Comparison of ENCODE assay signal across 1 cellular context in the genomic region with DNA sequence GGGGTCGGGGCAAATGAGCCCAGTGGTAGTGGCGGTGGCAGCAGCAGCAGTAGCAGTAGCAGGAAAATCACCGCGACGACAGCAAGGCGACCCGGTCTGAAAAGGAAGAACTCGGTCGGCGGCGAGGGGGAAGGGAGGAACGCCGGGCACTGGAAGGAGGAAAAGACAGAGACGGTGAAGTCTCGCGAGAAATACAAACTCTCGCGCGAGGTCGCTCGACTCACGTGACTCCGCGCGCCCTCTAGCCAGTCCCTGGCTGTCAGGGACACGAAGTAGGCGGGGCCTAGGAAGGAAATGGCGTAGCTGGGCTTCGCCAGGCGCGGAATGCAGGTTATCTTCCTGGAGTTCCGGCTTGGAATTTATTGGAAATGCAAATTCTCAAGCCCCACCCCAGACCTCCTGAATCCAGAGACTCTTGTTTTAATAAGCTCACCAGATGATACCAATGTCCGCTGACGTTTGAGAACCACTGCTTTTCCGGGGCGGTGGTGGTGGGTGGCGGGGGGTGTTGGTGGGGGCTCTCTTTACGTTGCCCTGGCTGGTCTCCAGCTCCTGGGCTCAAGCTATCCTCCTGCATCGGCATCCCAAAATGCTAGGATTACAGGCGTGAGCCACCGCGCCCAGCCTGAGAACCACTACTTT.
A peak's percentile ranks its signal among the peaks of the same experiment; 100 is the strongest.
TF ChIP-seq lines count a peak whose summit lies in the region.

A gene (minus strand): TSS at position 141 of the 642 bp plus-strand sequence. CDS start 1,333 bp downstream, outside the sequence.

TF ChIP-seq in HepG2, 621 proteins besides CTCF, POLR2A, EP300 and RAD21 (continued from another document and continues in another):
- TF ChIP-seq, protein P1, sequence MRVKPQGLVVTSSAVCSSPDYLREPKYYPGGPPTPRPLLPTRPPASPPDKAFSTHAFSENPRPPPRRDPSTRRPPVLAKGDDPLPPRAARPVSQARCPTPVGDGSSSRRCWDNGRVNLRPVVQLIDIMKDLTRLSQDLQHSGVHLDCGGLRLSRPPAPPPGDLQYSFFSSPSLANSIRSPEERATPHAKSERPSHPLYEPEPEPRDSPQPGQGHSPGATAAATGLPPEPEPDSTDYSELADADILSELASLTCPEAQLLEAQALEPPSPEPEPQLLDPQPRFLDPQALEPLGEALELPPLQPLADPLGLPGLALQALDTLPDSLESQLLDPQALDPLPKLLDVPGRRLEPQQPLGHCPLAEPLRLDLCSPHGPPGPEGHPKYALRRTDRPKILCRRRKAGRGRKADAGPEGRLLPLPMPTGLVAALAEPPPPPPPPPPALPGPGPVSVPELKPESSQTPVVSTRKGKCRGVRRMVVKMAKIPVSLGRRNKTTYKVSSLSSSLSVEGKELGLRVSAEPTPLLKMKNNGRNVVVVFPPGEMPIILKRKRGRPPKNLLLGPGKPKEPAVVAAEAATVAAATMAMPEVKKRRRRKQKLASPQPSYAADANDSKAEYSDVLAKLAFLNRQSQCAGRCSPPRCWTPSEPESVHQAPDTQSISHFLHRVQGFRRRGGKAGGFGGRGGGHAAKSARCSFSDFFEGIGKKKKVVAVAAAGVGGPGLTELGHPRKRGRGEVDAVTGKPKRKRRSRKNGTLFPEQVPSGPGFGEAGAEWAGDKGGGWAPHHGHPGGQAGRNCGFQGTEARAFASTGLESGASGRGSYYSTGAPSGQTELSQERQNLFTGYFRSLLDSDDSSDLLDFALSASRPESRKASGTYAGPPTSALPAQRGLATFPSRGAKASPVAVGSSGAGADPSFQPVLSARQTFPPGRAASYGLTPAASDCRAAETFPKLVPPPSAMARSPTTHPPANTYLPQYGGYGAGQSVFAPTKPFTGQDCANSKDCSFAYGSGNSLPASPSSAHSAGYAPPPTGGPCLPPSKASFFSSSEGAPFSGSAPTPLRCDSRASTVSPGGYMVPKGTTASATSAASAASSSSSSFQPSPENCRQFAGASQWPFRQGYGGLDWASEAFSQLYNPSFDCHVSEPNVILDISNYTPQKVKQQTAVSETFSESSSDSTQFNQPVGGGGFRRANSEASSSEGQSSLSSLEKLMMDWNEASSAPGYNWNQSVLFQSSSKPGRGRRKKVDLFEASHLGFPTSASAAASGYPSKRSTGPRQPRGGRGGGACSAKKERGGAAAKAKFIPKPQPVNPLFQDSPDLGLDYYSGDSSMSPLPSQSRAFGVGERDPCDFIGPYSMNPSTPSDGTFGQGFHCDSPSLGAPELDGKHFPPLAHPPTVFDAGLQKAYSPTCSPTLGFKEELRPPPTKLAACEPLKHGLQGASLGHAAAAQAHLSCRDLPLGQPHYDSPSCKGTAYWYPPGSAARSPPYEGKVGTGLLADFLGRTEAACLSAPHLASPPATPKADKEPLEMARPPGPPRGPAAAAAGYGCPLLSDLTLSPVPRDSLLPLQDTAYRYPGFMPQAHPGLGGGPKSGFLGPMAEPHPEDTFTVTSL (CRISPR knock-in tag; IDR thresholded peaks at IDR 0.05; ENCODE audit: borderline replicate concordance): no peak
- TF ChIP-seq FOXA3 (CRISPR knock-in tag; IDR thresholded peaks at IDR 0.05) (no peak), ARNT (IDR thresholded peaks at IDR 0.05) (no peak), AKAP8 (CRISPR knock-in tag; IDR thresholded peaks at IDR 0.05) (no peak), SRY (CRISPR knock-in tag; IDR thresholded peaks at IDR 0.05) (no peak), HDAC6 (IDR thresholded peaks at IDR 0.05; ENCODE audit: low read depth, low read length) (no peak), TBX3 (IDR thresholded peaks at IDR 0.05; ENCODE audit: borderline replicate concordance) (no peak), ZNF761 (CRISPR knock-in tag; conservative IDR thresholded peaks at IDR 0.05) (no peak), ZNF230 (CRISPR knock-in tag; IDR thresholded peaks at IDR 0.05) (no peak), SMC3 (IDR thresholded peaks at IDR 0.05; ENCODE audit: low read length) (no peak), SP5 (CRISPR knock-in tag; IDR thresholded peaks at IDR 0.05; ENCODE audit: borderline replicate concordance, low read depth) (no peak), RCOR2 (CRISPR knock-in tag; IDR thresholded peaks at IDR 0.05) (no peak), THYN1 (CRISPR knock-in tag; IDR thresholded peaks at IDR 0.05; ENCODE audit: borderline replicate concordance, low read depth) (no peak), FOXA1 (IDR thresholded peaks at IDR 0.05) (no peak), FOXA1 (CRISPR knock-in tag; IDR thresholded peaks at IDR 0.05) (no peak), SALL2 (CRISPR knock-in tag; IDR thresholded peaks at IDR 0.05) (no peak), SOX6 (IDR thresholded peaks at IDR 0.05) (no peak), SOX6 (CRISPR knock-in tag; IDR thresholded peaks at IDR 0.05) (no peak; the same call in 1 of the 2 replicates), ZNF773 (CRISPR knock-in tag; IDR thresholded peaks at IDR 0.05; ENCODE audit: borderline replicate concordance) (no peak), ZBTB42 (CRISPR knock-in tag; IDR thresholded peaks at IDR 0.05) (no peak), REL (CRISPR knock-in tag; conservative IDR thresholded peaks at IDR 0.05) (no peak), ZNF780A (CRISPR knock-in tag; IDR thresholded peaks at IDR 0.05) (no peak), CCAR2 (optimal IDR thresholded peaks at IDR 0.05; ENCODE audit: low read depth, low read length) (no peak), ATM (IDR thresholded peaks at IDR 0.05; ENCODE audit: borderline replicate concordance) (no peak), MED1 (CRISPR knock-in tag; IDR thresholded peaks at IDR 0.05) (no peak), ZNF619 (CRISPR knock-in tag; IDR thresholded peaks at IDR 0.05) (no peak), ZNF232 (CRISPR knock-in tag; IDR thresholded peaks at IDR 0.05; ENCODE audit: borderline replicate concordance) (no peak), HDAC2 (CRISPR knock-in tag; IDR thresholded peaks at IDR 0.05) (no peak), NAIF1 (CRISPR knock-in tag; IDR thresholded peaks at IDR 0.05; ENCODE audit: borderline replicate concordance) (no peak), ZNF251 (CRISPR knock-in tag; IDR thresholded peaks at IDR 0.05) (no peak), SMAD1 (CRISPR knock-in tag; IDR thresholded peaks at IDR 0.05; ENCODE audit: borderline replicate concordance, low read depth) (no peak), PLRG1 (conservative IDR thresholded peaks at IDR 0.05) (no peak), SAFB2 (CRISPR knock-in tag; IDR thresholded peaks at IDR 0.05; ENCODE audit: borderline replicate concordance, low read depth) (no peak)
- TF ChIP-seq, protein P2, sequence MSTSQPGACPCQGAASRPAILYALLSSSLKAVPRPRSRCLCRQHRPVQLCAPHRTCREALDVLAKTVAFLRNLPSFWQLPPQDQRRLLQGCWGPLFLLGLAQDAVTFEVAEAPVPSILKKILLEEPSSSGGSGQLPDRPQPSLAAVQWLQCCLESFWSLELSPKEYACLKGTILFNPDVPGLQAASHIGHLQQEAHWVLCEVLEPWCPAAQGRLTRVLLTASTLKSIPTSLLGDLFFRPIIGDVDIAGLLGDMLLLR (CRISPR knock-in tag; IDR thresholded peaks at IDR 0.05): no peak
- TF ChIP-seq, protein P3, sequence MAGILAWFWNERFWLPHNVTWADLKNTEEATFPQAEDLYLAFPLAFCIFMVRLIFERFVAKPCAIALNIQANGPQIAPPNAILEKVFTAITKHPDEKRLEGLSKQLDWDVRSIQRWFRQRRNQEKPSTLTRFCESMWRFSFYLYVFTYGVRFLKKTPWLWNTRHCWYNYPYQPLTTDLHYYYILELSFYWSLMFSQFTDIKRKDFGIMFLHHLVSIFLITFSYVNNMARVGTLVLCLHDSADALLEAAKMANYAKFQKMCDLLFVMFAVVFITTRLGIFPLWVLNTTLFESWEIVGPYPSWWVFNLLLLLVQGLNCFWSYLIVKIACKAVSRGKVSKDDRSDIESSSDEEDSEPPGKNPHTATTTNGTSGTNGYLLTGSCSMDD (CRISPR knock-in tag; IDR thresholded peaks at IDR 0.05): no peak
- TF ChIP-seq, protein P4, sequence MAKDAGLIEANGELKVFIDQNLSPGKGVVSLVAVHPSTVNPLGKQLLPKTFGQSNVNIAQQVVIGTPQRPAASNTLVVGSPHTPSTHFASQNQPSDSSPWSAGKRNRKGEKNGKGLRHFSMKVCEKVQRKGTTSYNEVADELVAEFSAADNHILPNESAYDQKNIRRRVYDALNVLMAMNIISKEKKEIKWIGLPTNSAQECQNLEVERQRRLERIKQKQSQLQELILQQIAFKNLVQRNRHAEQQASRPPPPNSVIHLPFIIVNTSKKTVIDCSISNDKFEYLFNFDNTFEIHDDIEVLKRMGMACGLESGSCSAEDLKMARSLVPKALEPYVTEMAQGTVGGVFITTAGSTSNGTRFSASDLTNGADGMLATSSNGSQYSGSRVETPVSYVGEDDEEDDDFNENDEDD (CRISPR knock-in tag; IDR thresholded peaks at IDR 0.05; ENCODE audit: borderline replicate concordance): no peak
- TF ChIP-seq, protein P5, sequence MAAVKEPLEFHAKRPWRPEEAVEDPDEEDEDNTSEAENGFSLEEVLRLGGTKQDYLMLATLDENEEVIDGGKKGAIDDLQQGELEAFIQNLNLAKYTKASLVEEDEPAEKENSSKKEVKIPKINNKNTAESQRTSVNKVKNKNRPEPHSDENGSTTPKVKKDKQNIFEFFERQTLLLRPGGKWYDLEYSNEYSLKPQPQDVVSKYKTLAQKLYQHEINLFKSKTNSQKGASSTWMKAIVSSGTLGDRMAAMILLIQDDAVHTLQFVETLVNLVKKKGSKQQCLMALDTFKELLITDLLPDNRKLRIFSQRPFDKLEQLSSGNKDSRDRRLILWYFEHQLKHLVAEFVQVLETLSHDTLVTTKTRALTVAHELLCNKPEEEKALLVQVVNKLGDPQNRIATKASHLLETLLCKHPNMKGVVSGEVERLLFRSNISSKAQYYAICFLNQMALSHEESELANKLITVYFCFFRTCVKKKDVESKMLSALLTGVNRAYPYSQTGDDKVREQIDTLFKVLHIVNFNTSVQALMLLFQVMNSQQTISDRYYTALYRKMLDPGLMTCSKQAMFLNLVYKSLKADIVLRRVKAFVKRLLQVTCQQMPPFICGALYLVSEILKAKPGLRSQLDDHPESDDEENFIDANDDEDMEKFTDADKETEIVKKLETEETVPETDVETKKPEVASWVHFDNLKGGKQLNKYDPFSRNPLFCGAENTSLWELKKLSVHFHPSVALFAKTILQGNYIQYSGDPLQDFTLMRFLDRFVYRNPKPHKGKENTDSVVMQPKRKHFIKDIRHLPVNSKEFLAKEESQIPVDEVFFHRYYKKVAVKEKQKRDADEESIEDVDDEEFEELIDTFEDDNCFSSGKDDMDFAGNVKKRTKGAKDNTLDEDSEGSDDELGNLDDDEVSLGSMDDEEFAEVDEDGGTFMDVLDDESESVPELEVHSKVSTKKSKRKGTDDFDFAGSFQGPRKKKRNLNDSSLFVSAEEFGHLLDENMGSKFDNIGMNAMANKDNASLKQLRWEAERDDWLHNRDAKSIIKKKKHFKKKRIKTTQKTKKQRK (IDR thresholded peaks at IDR 0.05; ENCODE audit: low read length): no peak
- TF ChIP-seq, protein P6, sequence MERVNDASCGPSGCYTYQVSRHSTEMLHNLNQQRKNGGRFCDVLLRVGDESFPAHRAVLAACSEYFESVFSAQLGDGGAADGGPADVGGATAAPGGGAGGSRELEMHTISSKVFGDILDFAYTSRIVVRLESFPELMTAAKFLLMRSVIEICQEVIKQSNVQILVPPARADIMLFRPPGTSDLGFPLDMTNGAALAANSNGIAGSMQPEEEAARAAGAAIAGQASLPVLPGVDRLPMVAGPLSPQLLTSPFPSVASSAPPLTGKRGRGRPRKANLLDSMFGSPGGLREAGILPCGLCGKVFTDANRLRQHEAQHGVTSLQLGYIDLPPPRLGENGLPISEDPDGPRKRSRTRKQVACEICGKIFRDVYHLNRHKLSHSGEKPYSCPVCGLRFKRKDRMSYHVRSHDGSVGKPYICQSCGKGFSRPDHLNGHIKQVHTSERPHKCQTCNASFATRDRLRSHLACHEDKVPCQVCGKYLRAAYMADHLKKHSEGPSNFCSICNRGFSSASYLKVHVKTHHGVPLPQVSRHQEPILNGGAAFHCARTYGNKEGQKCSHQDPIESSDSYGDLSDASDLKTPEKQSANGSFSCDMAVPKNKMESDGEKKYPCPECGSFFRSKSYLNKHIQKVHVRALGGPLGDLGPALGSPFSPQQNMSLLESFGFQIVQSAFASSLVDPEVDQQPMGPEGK (CRISPR knock-in tag; IDR thresholded peaks at IDR 0.05): peak; percentile 79
- TF ChIP-seq, protein P7, sequence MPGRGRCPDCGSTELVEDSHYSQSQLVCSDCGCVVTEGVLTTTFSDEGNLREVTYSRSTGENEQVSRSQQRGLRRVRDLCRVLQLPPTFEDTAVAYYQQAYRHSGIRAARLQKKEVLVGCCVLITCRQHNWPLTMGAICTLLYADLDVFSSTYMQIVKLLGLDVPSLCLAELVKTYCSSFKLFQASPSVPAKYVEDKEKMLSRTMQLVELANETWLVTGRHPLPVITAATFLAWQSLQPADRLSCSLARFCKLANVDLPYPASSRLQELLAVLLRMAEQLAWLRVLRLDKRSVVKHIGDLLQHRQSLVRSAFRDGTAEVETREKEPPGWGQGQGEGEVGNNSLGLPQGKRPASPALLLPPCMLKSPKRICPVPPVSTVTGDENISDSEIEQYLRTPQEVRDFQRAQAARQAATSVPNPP (CRISPR knock-in tag; IDR thresholded peaks at IDR 0.05): no peak
- TF ChIP-seq, protein P8, sequence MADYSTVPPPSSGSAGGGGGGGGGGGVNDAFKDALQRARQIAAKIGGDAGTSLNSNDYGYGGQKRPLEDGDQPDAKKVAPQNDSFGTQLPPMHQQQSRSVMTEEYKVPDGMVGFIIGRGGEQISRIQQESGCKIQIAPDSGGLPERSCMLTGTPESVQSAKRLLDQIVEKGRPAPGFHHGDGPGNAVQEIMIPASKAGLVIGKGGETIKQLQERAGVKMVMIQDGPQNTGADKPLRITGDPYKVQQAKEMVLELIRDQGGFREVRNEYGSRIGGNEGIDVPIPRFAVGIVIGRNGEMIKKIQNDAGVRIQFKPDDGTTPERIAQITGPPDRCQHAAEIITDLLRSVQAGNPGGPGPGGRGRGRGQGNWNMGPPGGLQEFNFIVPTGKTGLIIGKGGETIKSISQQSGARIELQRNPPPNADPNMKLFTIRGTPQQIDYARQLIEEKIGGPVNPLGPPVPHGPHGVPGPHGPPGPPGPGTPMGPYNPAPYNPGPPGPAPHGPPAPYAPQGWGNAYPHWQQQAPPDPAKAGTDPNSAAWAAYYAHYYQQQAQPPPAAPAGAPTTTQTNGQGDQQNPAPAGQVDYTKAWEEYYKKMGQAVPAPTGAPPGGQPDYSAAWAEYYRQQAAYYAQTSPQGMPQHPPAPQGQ (CRISPR knock-in tag; IDR thresholded peaks at IDR 0.05; ENCODE audit: borderline replicate concordance): no peak
- TF ChIP-seq, protein P9, sequence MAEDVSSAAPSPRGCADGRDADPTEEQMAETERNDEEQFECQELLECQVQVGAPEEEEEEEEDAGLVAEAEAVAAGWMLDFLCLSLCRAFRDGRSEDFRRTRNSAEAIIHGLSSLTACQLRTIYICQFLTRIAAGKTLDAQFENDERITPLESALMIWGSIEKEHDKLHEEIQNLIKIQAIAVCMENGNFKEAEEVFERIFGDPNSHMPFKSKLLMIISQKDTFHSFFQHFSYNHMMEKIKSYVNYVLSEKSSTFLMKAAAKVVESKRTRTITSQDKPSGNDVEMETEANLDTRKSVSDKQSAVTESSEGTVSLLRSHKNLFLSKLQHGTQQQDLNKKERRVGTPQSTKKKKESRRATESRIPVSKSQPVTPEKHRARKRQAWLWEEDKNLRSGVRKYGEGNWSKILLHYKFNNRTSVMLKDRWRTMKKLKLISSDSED (CRISPR knock-in tag; IDR thresholded peaks at IDR 0.05): no peak
